Comparison of ENCODE assay signal across 8 cellular contexts in genomic region chrX:2696698-2697215, GRCh38. TPM values are rescaled to one million over a fixed set of nuclear protein-coding genes. Genes with fewer than 3 reads are reported as not detected.
DNase-seq lines count a peak whose midpoint lies in the region; ATAC-seq and TF ChIP-seq lines count a peak whose summit lies in the region.

No MANE protein-coding gene starts in this region.

- peaks cover 9% of the 10 kb centered on the region for H3K9me3 Mint-ChIP-seq in dendritic cell treated with granulocyte-macrophage colony-stimulating factor and Interleukin-4, amounts not matched to agents 40 ng/mL and 50 ng/mL, for 4 days

- WGBS in trophoblast cell (ENCODE audit: extremely low coverage, insufficient coverage, insufficient read length): no CpG with 5 or more reads among the region's 8 CpGs

- no peak overlapping the region for H2AFZ ChIP-seq in trophoblast cell (ENCODE audit: insufficient read depth, low read length, poor library complexity)

- no peak overlapping the region for H4K91ac ChIP-seq in trophoblast cell (ENCODE audit: low read depth, low read length)

- no peak overlapping the region for H3K14ac ChIP-seq in trophoblast cell (ENCODE audit: low read length)

- intact Hi-C loops in dendritic cell treated with granulocyte-macrophage colony-stimulating factor and Interleukin-4, amounts not matched to agents 40 ng/mL and 50 ng/mL, for 4 days (cut with micrococcal nuclease): no loop called here
- intact Hi-C loops in tibial artery (cut with DNase I; ENCODE audit: low total_unique reads): no loop called here

- H3K36me3 Mint-ChIP-seq in dendritic cell treated with granulocyte-macrophage colony-stimulating factor and Interleukin-4, amounts not matched to agents 40 ng/mL and 50 ng/mL, for 4 days (ENCODE audit: low read depth): peaks cover 70% of the 10 kb centered on the region

- H2BK120ac ChIP-seq in trophoblast cell (ENCODE audit: insufficient read depth, low read length, poor library complexity): no peak overlapping the region

- H3K36me3 ChIP-seq in SJSA1: peaks cover 62% of the 10 kb centered on the region
- peaks cover 3 to 10% of the 10 kb centered on the region in 2 experiments for H3K36me3 ChIP-seq in trophoblast cell (ENCODE audit: control insufficient read depth in 1 of 2, insufficient read depth in 2 of 2, low read length in 2 of 2)
- peaks cover 0 to 9% (median 0%) of the 10 kb centered on the region in 3 donors for H3K36me3 ChIP-seq in tibial artery

- peak overlapping the region; percentile 42 for H2BK5ac ChIP-seq in trophoblast cell (ENCODE audit: low read depth, low read length, poor library complexity)

- no peak overlapping the region for H2AK5ac ChIP-seq in trophoblast cell (ENCODE audit: low read length)

- ATAC-seq in GM18517 (IDR thresholded peaks at IDR 0.05; ENCODE audit: unreplicated experiment): peak; percentile 97
- ATAC-seq in HG02840 (IDR thresholded peaks at IDR 0.05; ENCODE audit: low FRiP score, unreplicated experiment): peak; percentile 83
- ATAC-seq in left lobe of liver: no peak

- no peak overlapping the region for H3K4ac ChIP-seq in trophoblast cell (ENCODE audit: low read depth, low read length)

- H3K4me3 Mint-ChIP-seq in dendritic cell treated with granulocyte-macrophage colony-stimulating factor and Interleukin-4, amounts not matched to agents 40 ng/mL and 50 ng/mL, for 4 days: peak overlapping the region; percentile 50

- H3K4me3 ChIP-seq in SJSA1 (no peak overlapping the region), trophoblast cell (ENCODE audit: low read depth, low read length) (no peak overlapping the region), tibial artery (no peak overlapping the region)

- peak overlapping the region; percentile 2 for H3K4me2 ChIP-seq in trophoblast cell (ENCODE audit: low read length)

- H2BK12ac ChIP-seq in trophoblast cell (ENCODE audit: low read length): no peak overlapping the region

- H3K27ac ChIP-seq in SJSA1 (peak overlapping the region; percentile 49), trophoblast cell (ENCODE audit: low read depth, low read length) (peak overlapping the region; percentile 66), tibial artery (peak overlapping the region in 1 of 2 donors; percentile 9)

- H3K27me3 ChIP-seq in SJSA1 (replicated peaks) (no peaks in the 10 kb centered on the region), trophoblast cell (ENCODE audit: insufficient read depth, low read length) (no peaks in the 10 kb centered on the region), tibial artery (no peaks in the 10 kb centered on the region)

- no peak for TF ChIP-seq CTCF in tibial artery (IDR thresholded peaks at IDR 0.05)

- H3K79me1 ChIP-seq in trophoblast cell (ENCODE audit: low read length): peaks cover 17% of the 10 kb centered on the region

- H3K27ac Mint-ChIP-seq in dendritic cell treated with granulocyte-macrophage colony-stimulating factor and Interleukin-4, amounts not matched to agents 40 ng/mL and 50 ng/mL, for 4 days: peak overlapping the region; percentile 83

- peaks cover 23% of the 10 kb centered on the region for H3K79me2 ChIP-seq in trophoblast cell (ENCODE audit: control insufficient read depth, insufficient read depth, low read length, poor library complexity)

- no peak overlapping the region for H4K12ac ChIP-seq in trophoblast cell (ENCODE audit: low read depth, low read length)

- peak; percentile 81 to 92 for DNase-seq in SJSA1 (ENCODE audit: low read depth in 1 of 2, low spot score in 2 of 2)
- peak in 1 of 2 donors; percentile 34 for DNase-seq in trophoblast cell
- DNase-seq in putamen (ENCODE audit: low spot score): no peak
- DNase-seq in left lobe of liver (ENCODE audit: low spot score): no peak
- DNase-seq in tibial artery: no peak

- no peaks in the 10 kb centered on the region for H3K27me3 Mint-ChIP-seq in dendritic cell treated with granulocyte-macrophage colony-stimulating factor and Interleukin-4, amounts not matched to agents 40 ng/mL and 50 ng/mL, for 4 days

- no peaks in the 10 kb centered on the region for H3K9me3 ChIP-seq in SJSA1 (replicated peaks)
- no peaks in the 10 kb centered on the region for H3K9me3 ChIP-seq in trophoblast cell (ENCODE audit: insufficient read depth, low read depth, low read length)
- no peaks in the 10 kb centered on the region for H3K9me3 ChIP-seq in tibial artery

- H3K4me1 Mint-ChIP-seq in dendritic cell treated with granulocyte-macrophage colony-stimulating factor and Interleukin-4, amounts not matched to agents 40 ng/mL and 50 ng/mL, for 4 days (ENCODE audit: low read depth): peaks cover 96% of the 10 kb centered on the region

- H3K9ac ChIP-seq in trophoblast cell (ENCODE audit: low read length): no peak overlapping the region

- no peak overlapping the region for H3K23ac ChIP-seq in trophoblast cell (ENCODE audit: low read length)

- H3K4me1 ChIP-seq in SJSA1 (replicated peaks) (peaks cover 59% of the 10 kb centered on the region), trophoblast cell (ENCODE audit: control insufficient read depth in 1 of 2, insufficient read depth in 2 of 2, low read length in 2 of 2) (peaks cover 35 to 53% of the 10 kb centered on the region in 2 experiments), tibial artery (peaks cover 0 to 86% (median 51%) of the 10 kb centered on the region in 4 donors)

- no peak overlapping the region for H3K18ac ChIP-seq in trophoblast cell (ENCODE audit: low read length)

- H4K8ac ChIP-seq in trophoblast cell (ENCODE audit: low read depth, low read length): no peak overlapping the region

RNA-seq across cellular contexts. Expression of gene CD99, which starts 5.7 kb away (rescaled TPM):
- total RNA-seq in SJSA1 (2014; rRNA removed; shearing (Covaris generic)): 463 and 527 TPM in 2 replicates
- polyA plus RNA-seq in trophoblast cell (2013): 627 and 651 TPM in 2 replicates
- total RNA-seq in left lobe of liver: 152 TPM

RNA-seq across cellular contexts. Expression of gene XG, which starts 55.1 kb away (rescaled TPM):
- not detected in 2 replicates for total RNA-seq in SJSA1 (2014; rRNA removed; shearing (Covaris generic))
- 0.07 TPM in 2 replicates for polyA plus RNA-seq in trophoblast cell (2013)
- total RNA-seq in left lobe of liver: not detected

Comparison
In these comparisons a context has a peak if more than half of its experiments do, and no peak if none do; other contexts are left out.
1. DNase-seq: peak in SJSA1 (2 of 2); none in putamen (single experiment), left lobe of liver (single experiment) and tibial artery (0 of 2).